ENCODE assay signal across 10 cellular contexts in the genomic region with DNA sequence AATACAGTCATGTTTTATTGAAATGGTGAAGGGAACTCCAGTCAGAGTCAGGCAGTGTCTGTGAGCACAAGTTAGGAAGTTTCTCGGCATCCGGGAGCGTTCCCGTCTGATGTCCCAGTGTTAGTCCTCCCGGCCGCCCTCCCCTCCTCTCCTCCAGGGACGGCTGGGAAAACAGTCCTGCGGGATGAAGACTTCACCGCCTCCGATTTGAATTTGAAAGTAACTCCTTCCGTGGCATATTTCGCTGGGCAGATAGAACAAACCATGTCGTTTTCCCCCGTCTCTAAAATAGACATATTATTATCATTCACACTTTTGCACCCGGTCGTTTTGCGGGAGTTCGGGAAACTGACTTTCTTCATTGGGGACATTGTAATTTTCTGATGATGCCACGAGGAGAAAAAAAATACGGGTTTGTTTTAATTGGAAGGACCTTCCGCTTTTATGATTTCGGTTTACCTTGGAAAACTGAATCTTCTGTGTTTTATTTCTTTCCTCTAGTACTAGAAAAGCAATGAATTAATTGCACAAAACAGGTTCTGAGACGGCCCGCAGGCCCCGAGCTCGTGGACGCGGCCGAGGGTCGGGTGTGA.
DNase-seq lines count a peak whose midpoint lies in the region; ATAC-seq and TF ChIP-seq lines count a peak whose summit lies in the region.
"Had no signal": no experiment of that assay in that cellular context is flagged by ENCODE, and none has a peak within 500 bp of the region (broad histone marks: within the 10 kb centered on the region; RNA-seq: fewer than 3 reads in every experiment).

No MANE protein-coding gene starts in this region.

- H3K4me3 Mint-ChIP-seq in activated naive CD4-positive, alpha-beta T cell treated with anti-CD3 and anti-CD28 coated beads, Interleukin-2, amount 10 ng/mL, durations not matched to agents 7 days and 5 days: peak overlapping the region; percentile 61

- CTCF ChIA-PET in activated naive CD4-positive, alpha-beta T cell treated with anti-CD3 and anti-CD28 coated beads, Interleukin-2, amount 10 ng/mL, durations not matched to agents 7 days and 5 days (lab: Charles Lee): no interaction called here

- intact Hi-C loops in lower lobe of right lung (cut with DNase I) (no loop called here), sciatic nerve (cut with DNase I) (no loop called here)

- H3K27ac ChIP-seq in brain microvascular endothelial cell: no peak overlapping the region
- no peak overlapping the region for H3K27ac ChIP-seq in lower lobe of right lung
- no peak overlapping the region for H3K27ac ChIP-seq in tibial nerve

- H3K4me1 Mint-ChIP-seq in activated naive CD4-positive, alpha-beta T cell treated with anti-CD3 and anti-CD28 coated beads, Interleukin-2, amount 10 ng/mL, durations not matched to agents 7 days and 5 days: peaks cover 17% of the 10 kb centered on the region

- H3K9me3 ChIP-seq in lower lobe of right lung: no peaks in the 10 kb centered on the region
- no peaks in the 10 kb centered on the region for H3K9me3 ChIP-seq in tibial nerve

- 8 to 10% methylated on average over 30 of the region's 30 CpGs for WGBS in tibial nerve, 2 donors

- H3K27me3 Mint-ChIP-seq in activated naive CD4-positive, alpha-beta T cell treated with anti-CD3 and anti-CD28 coated beads, Interleukin-2, amount 10 ng/mL, durations not matched to agents 7 days and 5 days: peaks cover 72% of the 10 kb centered on the region

- H3K36me3 Mint-ChIP-seq in activated naive CD4-positive, alpha-beta T cell treated with anti-CD3 and anti-CD28 coated beads, Interleukin-2, amount 10 ng/mL, durations not matched to agents 7 days and 5 days: peaks cover 2% of the 10 kb centered on the region

- H3K4me1 ChIP-seq in lower lobe of right lung (peaks cover 10% of the 10 kb centered on the region), tibial nerve (peaks cover 0 to 19% (median 10%) of the 10 kb centered on the region in 4 donors)

- in situ Hi-C loops in brain microvascular endothelial cell (cut with HindIII; ENCODE audit: low pct_ligation_motif_present, low sequenced_read_pairs): no loop called here

- ATAC-seq in lower lobe of right lung (peak in 1 of 2 donors; percentile 12), GM19467 (IDR thresholded peaks at IDR 0.05; ENCODE audit: unreplicated experiment) (no peak), sciatic nerve (no peak)
- ATAC-seq: HCT116 had no signal

- H3K9me3 Mint-ChIP-seq in activated naive CD4-positive, alpha-beta T cell treated with anti-CD3 and anti-CD28 coated beads, Interleukin-2, amount 10 ng/mL, durations not matched to agents 7 days and 5 days: no peaks in the 10 kb centered on the region

- no peak for DNase-seq in activated naive CD4-positive, alpha-beta T cell treated with anti-CD3 and anti-CD28 coated beads, Interleukin-2, amount 10 ng/mL, durations not matched to agents 7 days and 5 days
- DNase-seq in activated naive CD4-positive, alpha-beta T cell treated with Interleukin-2 at 50 U/mL for 16 hours: no peak
- DNase-seq in brain microvascular endothelial cell: no peak
- DNase-seq in lower lobe of right lung: no peak
- DNase-seq in tibial nerve (ENCODE audit: low spot score in 2 of 2): no peak
- no peak for DNase-seq in sciatic nerve (ENCODE audit: low spot score)
- DNase-seq in glomerular visceral epithelial cell (ENCODE audit: extremely low spot score): no peak

- TF ChIP-seq CTCF in brain microvascular endothelial cell (IDR thresholded peaks at IDR 0.05; ENCODE audit: low read depth, low read length, missing control alignments): no peak
- TF ChIP-seq CTCF in lower lobe of right lung (IDR thresholded peaks at IDR 0.05): no peak
- TF ChIP-seq CTCF in tibial nerve (IDR thresholded peaks at IDR 0.05): no peak

- H3K36me3 ChIP-seq in brain microvascular endothelial cell (replicated peaks) (no peaks in the 10 kb centered on the region), lower lobe of right lung (no peaks in the 10 kb centered on the region), tibial nerve (no peaks in the 10 kb centered on the region)

- no peak for TF ChIP-seq POLR2A in tibial nerve (IDR thresholded peaks at IDR 0.05)

- H3K4me3 ChIP-seq in brain microvascular endothelial cell (ENCODE audit: low read depth, low read length) (peak overlapping the region; percentile 29), lower lobe of right lung (peak overlapping the region; percentile 50), tibial nerve (peak overlapping the region in 3 of 4 donors; percentile 10 to 39 (median 36))
- H3K4me3 ChIP-seq: lung had no signal

- TF ChIP-seq EP300 in tibial nerve (IDR thresholded peaks at IDR 0.05): no peak

- no peak overlapping the region for H3K27ac Mint-ChIP-seq in activated naive CD4-positive, alpha-beta T cell treated with anti-CD3 and anti-CD28 coated beads, Interleukin-2, amount 10 ng/mL, durations not matched to agents 7 days and 5 days

- H3K27me3 ChIP-seq in brain microvascular endothelial cell (replicated peaks) (peaks cover 7% of the 10 kb centered on the region), lower lobe of right lung (ENCODE audit: low read depth) (peaks cover 55% of the 10 kb centered on the region), tibial nerve (peaks cover 2 to 71% of the 10 kb centered on the region in 2 donors)
